In the genomic region with DNA sequence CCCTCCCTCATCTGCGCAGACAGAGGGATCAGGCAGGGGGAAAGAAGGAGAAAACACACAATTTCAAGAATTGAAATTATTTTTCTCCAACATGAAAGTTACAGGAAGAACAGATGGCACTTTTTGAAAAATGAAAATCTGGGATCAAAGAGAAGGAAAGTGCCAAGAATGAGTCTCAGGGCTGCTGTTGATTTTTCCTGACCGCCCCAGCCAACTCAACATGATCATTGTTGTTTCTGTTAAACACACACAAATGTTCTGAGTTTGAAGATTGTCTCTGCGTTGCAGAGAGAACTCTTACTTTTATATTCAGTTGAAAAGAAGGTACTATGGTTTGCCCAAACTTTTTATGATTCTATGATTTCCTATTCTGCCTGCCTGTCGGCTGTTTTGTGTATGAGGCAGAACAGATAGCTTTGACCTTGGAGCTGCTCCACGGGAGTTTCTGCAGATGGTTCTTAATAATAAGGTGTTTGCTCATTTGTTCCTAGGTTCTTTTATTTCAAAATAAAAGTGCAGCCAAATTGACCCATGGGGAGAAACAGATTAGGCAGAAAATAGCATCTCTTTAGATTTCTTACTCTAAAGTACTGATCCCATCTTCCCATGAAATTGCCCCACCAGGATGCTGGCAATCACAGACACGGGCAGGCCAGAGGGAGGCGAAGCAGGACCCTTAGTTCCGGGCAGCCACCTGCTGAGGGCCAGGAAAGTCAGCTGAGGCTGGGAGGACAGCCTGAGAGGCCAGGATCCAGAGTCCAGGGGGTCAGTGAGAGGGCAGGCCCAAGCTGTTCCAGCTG, we compare ENCODE assay signal across 22 cellular contexts.
DNase-seq lines count a peak whose midpoint lies in the region; ATAC-seq and TF ChIP-seq lines count a peak whose summit lies in the region.
"Had no signal": no experiment of that assay in that cellular context is flagged by ENCODE, and none has a peak within 500 bp of the region (broad histone marks: within the 10 kb centered on the region; RNA-seq: fewer than 3 reads in every experiment).

No MANE protein-coding gene starts in this region.

- no peaks in the 10 kb centered on the region for H3K9me3 ChIP-seq in adrenal gland (replicated peaks in 1 of 3)
- H3K9me3 ChIP-seq in right atrium auricular region: no peaks in the 10 kb centered on the region
- H3K9me3 ChIP-seq in ovary: no peaks in the 10 kb centered on the region
- H3K9me3 ChIP-seq: BE2C, left lung, spleen, suprapubic skin had no signal

- no peaks in the 10 kb centered on the region for H3K27me3 ChIP-seq in adrenal gland
- H3K27me3 ChIP-seq in right atrium auricular region: no peaks in the 10 kb centered on the region
- H3K27me3 ChIP-seq in ovary: no peaks in the 10 kb centered on the region
- H3K27me3 ChIP-seq: hepatocyte, suprapubic skin had no signal

- no peak overlapping the region for H3K4me3 ChIP-seq in adrenal gland
- H3K4me3 ChIP-seq in right atrium auricular region: no peak overlapping the region
- H3K4me3 ChIP-seq in ovary: no peak overlapping the region
- H3K4me3 ChIP-seq: hepatocyte, left lung, spleen, suprapubic skin had no signal

- WGBS in adrenal gland, 4 donors: 55 to 61% (median 59%) methylated on average over 8 of the region's 8 CpGs
- 19 to 20% (median 20%) methylated on average over 8 of the region's 8 CpGs for WGBS in ovary, 3 donors

- H3K4me1 ChIP-seq in adrenal gland (replicated peaks in 1 of 2): peaks cover 6 to 7% of the 10 kb centered on the region in 2 donors
- H3K4me1 ChIP-seq in right atrium auricular region: peaks cover 0 to 26% of the 10 kb centered on the region in 2 donors
- H3K4me1 ChIP-seq in ovary (ENCODE audit: insufficient read depth): peaks cover 7% of the 10 kb centered on the region
- H3K4me1 ChIP-seq: BE2C, left lung had no signal

- in situ Hi-C loops in G401 (cut with HindIII; ENCODE audit: low sequenced_read_pairs): no loop called here

- TF ChIP-seq CTCF in adrenal gland (IDR thresholded peaks at IDR 0.05) (no peak), right atrium auricular region (IDR thresholded peaks at IDR 0.05) (no peak), ovary (IDR thresholded peaks at IDR 0.05) (no peak)

- no peak for ATAC-seq in HG02852 (IDR thresholded peaks at IDR 0.05; ENCODE audit: unreplicated experiment)
- ATAC-seq: left lung; stimulated activated memory B cell treated with anti-CD40 and anti-IgM and Interleukin-4, amounts not matched to agents 10 μg/mL and 1 μg/mL and 100 μg/mL, for 72 hours had no signal

- no peaks in the 10 kb centered on the region for H3K36me3 ChIP-seq in adrenal gland (replicated peaks in 1 of 2)
- no peaks in the 10 kb centered on the region for H3K36me3 ChIP-seq in right atrium auricular region
- no peaks in the 10 kb centered on the region for H3K36me3 ChIP-seq in ovary
- H3K36me3 ChIP-seq: BE2C, left lung, spleen, suprapubic skin had no signal

- DNase-seq in G401 (ENCODE audit: low spot score) (peak; percentile 62), adrenal gland (peak in 4 of 7 donors; percentile 31 to 51 (median 46)), right atrium auricular region (ENCODE audit: low spot score) (peak; percentile 43), ovary (peak; percentile 49 to 75 (median 56)), NCI-H2171 (lab: John Stamatoyannopoulos, UW) (no peak), Kasumi-1 (lab: John Stamatoyannopoulos, UW) (no peak), NCI-H2081 (lab: John Stamatoyannopoulos, UW) (no peak)
- DNase-seq: activated B cell treated with CpG ODN at 0.5 μM for 24 hours; activated CD4-positive, alpha-beta T cell treated with anti-CD3 and anti-CD28 coated beads, Interleukin-2, amount 50 U/mL, for 4 hours; activated naive CD8-positive, alpha-beta T cell treated with anti-CD3 and anti-CD28 coated beads for 36 hours; BE2C; effector CD4-positive, alpha-beta T cell; KBM-7; left lung; NCI-H1436; NCI-H526 treated with DMSO at 0.1 percent for 48 hours; spleen; stimulated activated CD4-positive, alpha-beta T cell treated with anti-CD3 and anti-CD28 coated beads, Interleukin-4, amount 100 ng/mL, for 1 hour had no signal

- no peak for TF ChIP-seq POLR2A in adrenal gland (IDR thresholded peaks at IDR 0.05)
- TF ChIP-seq POLR2A in ovary (IDR thresholded peaks at IDR 0.05): no peak

- intact Hi-C loops in adrenal gland (cut with DNase I) (no loop called here), ovary (cut with DNase I) (no loop called here)

- TF ChIP-seq EP300 in ovary (IDR thresholded peaks at IDR 0.05): no peak

- H3K27ac ChIP-seq in adrenal gland (peak overlapping the region in 1 of 5 donors; percentile 24), right atrium auricular region (peak overlapping the region in 1 of 2 donors; percentile 20), ovary (peak overlapping the region; percentile 68 to 73)
- H3K27ac ChIP-seq: hepatocyte, left lung, spleen, suprapubic skin had no signal

Comparison
In these comparisons a context has a peak if more than half of its experiments do, and no peak if none do; other contexts are left out.
1. DNase-seq: peak in G401 (single experiment), adrenal gland (4 of 7), right atrium auricular region (single experiment) and ovary (5 of 5); none in NCI-H2171 (single experiment), Kasumi-1 (0 of 2) and NCI-H2081 (0 of 2).